Comparison of ENCODE assay signal across 13 cellular contexts in genomic region chr17:38796451-38796850, GRCh38. TPM values are rescaled to one million over a fixed set of nuclear protein-coding genes. Genes with fewer than 3 reads are reported as not detected.
DNase-seq lines count a peak whose midpoint lies in the region; FAIRE-seq and TF ChIP-seq lines count a peak whose summit lies in the region.
"Had no signal": no experiment of that assay in that cellular context is flagged by ENCODE, and none has a peak within 500 bp of the region (broad histone marks: within the 10 kb centered on the region; RNA-seq: fewer than 3 reads in every experiment).

No MANE protein-coding gene starts in this region.

- H3K9me3 ChIP-seq in endodermal cell (ENCODE audit: control insufficient read depth, low read length) (no peaks in the 10 kb centered on the region), small intestine (ENCODE audit: control insufficient read depth, low read depth) (no peaks in the 10 kb centered on the region)
- H3K9me3 ChIP-seq in effector memory CD4-positive, alpha-beta T cell (ENCODE audit: control insufficient read depth, low read length): no peaks in the 10 kb centered on the region
- H3K9me3 ChIP-seq: tibial nerve had no signal

- no peak for TF ChIP-seq CTCF in endodermal cell (conservative IDR thresholded peaks at IDR 0.05)

- H3K4me3 ChIP-seq in endodermal cell (ENCODE audit: low read length) (peak overlapping the region; percentile 97), small intestine (ENCODE audit: low read depth in 1 of 2, low read length in 2 of 2) (no peak overlapping the region)
- H3K4me3 ChIP-seq in effector memory CD4-positive, alpha-beta T cell (ENCODE audit: insufficient read depth, low read depth, low read length, poor library complexity, severe bottlenecking): no peak overlapping the region
- H3K4me3 ChIP-seq: lung had no signal

- no peak overlapping the region for H3K9ac ChIP-seq in endodermal cell (ENCODE audit: extremely low read depth, low read length, poor library complexity, severe bottlenecking)

- peaks cover 6% of the 10 kb centered on the region for H3K36me3 Mint-ChIP-seq in activated naive CD4-positive, alpha-beta T cell treated with anti-CD3 and anti-CD28 coated beads, Interleukin-2, amount 50 U/mL, for 24 hours
- peaks cover 41% of the 10 kb centered on the region for H3K36me3 Mint-ChIP-seq in endodermal cell (ENCODE audit: low read depth)

- no peaks in the 10 kb centered on the region for H3K27me3 Mint-ChIP-seq in activated naive CD4-positive, alpha-beta T cell treated with anti-CD3 and anti-CD28 coated beads, Interleukin-2, amount 50 U/mL, for 24 hours
- no peaks in the 10 kb centered on the region for H3K27me3 Mint-ChIP-seq in endodermal cell (ENCODE audit: insufficient read depth)
- H3K27me3 Mint-ChIP-seq: activated naive CD8-positive, alpha-beta T cell treated with anti-CD3 and anti-CD28 coated beads for 36 hours had no signal

- no peak for FAIRE-seq in small intestine (lab: Jason Lieb, UNC)

- H3K36me3 ChIP-seq in endodermal cell (ENCODE audit: control insufficient read depth, insufficient read depth, low read length): peaks cover 42% of the 10 kb centered on the region
- H3K36me3 ChIP-seq in small intestine (ENCODE audit: control insufficient read depth in 2 of 2, insufficient read depth in 2 of 2, low read length in 2 of 2): peaks cover 0 to 2% of the 10 kb centered on the region in 2 donors
- H3K36me3 ChIP-seq in effector memory CD4-positive, alpha-beta T cell (ENCODE audit: control insufficient read depth, insufficient read depth, low read length): peaks cover 5% of the 10 kb centered on the region

- H3K27ac ChIP-seq in endodermal cell (ENCODE audit: low read depth, low read length) (no peak overlapping the region), small intestine (ENCODE audit: low read depth in 1 of 2, low read length in 1 of 2) (no peak overlapping the region)
- no peak overlapping the region for H3K27ac ChIP-seq in effector memory CD4-positive, alpha-beta T cell (ENCODE audit: insufficient read depth, low read length, poor library complexity, severe bottlenecking)

- no peaks in the 10 kb centered on the region for H3K9me3 Mint-ChIP-seq in activated naive CD4-positive, alpha-beta T cell treated with anti-CD3 and anti-CD28 coated beads, Interleukin-2, amount 50 U/mL, for 24 hours
- H3K9me3 Mint-ChIP-seq in endodermal cell: no peaks in the 10 kb centered on the region
- H3K9me3 Mint-ChIP-seq: activated naive CD8-positive, alpha-beta T cell treated with anti-CD3 and anti-CD28 coated beads for 36 hours; nephron had no signal

- no peak overlapping the region for H3K27ac Mint-ChIP-seq in activated naive CD4-positive, alpha-beta T cell treated with anti-CD3 and anti-CD28 coated beads, Interleukin-2, amount 50 U/mL, for 24 hours
- H3K27ac Mint-ChIP-seq in endodermal cell: peak overlapping the region; percentile 9
- H3K27ac Mint-ChIP-seq: activated naive CD8-positive, alpha-beta T cell treated with anti-CD3 and anti-CD28 coated beads for 36 hours had no signal

- peak overlapping the region; percentile 4 for H3K4me3 Mint-ChIP-seq in activated naive CD4-positive, alpha-beta T cell treated with anti-CD3 and anti-CD28 coated beads, Interleukin-2, amount 50 U/mL, for 24 hours
- H3K4me3 Mint-ChIP-seq in endodermal cell: peak overlapping the region; percentile 91

- WGBS in endodermal cell (ENCODE audit: insufficient coverage in 1 of 2, insufficient read length in 1 of 2), 2 experiments: 87 to 100% methylated on average over 1 of the region's 1 CpG
- 50 to 75% (median 55%) methylated on average over 1 of the region's 1 CpG for WGBS in small intestine, 3 donors

- H3K4me1 ChIP-seq in endodermal cell (ENCODE audit: control insufficient read depth, insufficient read depth, low read length) (peaks cover 10% of the 10 kb centered on the region), small intestine (ENCODE audit: control insufficient read depth in 2 of 2, insufficient read depth in 1 of 2, low read depth in 1 of 2, low read length in 1 of 2) (peaks cover 11 to 12% of the 10 kb centered on the region in 2 donors)
- H3K4me1 ChIP-seq in effector memory CD4-positive, alpha-beta T cell (ENCODE audit: control insufficient read depth, insufficient read depth, low read length, poor library complexity, severe bottlenecking): peaks cover 17% of the 10 kb centered on the region

- peaks cover 60% of the 10 kb centered on the region for H3K4me1 Mint-ChIP-seq in activated naive CD4-positive, alpha-beta T cell treated with anti-CD3 and anti-CD28 coated beads, Interleukin-2, amount 50 U/mL, for 24 hours
- H3K4me1 Mint-ChIP-seq in endodermal cell: peaks cover 44% of the 10 kb centered on the region

- DNase-seq in activated naive CD4-positive, alpha-beta T cell treated with Interleukin-2 at 50 U/mL for 16 hours: no peak
- DNase-seq in endodermal cell: no peak
- DNase-seq in small intestine: peak; percentile 49
- DNase-seq in effector memory CD4-positive, alpha-beta T cell: no peak
- no peak for DNase-seq in COR-L47 (lab: John Stamatoyannopoulos, UW)
- DNase-seq: activated naive CD8-positive, alpha-beta T cell treated with anti-CD3 and anti-CD28 coated beads for 36 hours; central memory CD4-positive, alpha-beta T cell; NCI-H1105; NCI-H2171 had no signal

- H3K27me3 ChIP-seq in endodermal cell (ENCODE audit: control insufficient read depth, insufficient read depth, low read length, poor library complexity, severe bottlenecking): no peaks in the 10 kb centered on the region
- H3K27me3 ChIP-seq in small intestine (ENCODE audit: control insufficient read depth in 2 of 2, insufficient read depth in 2 of 2, low read length in 2 of 2): no peaks in the 10 kb centered on the region
- H3K27me3 ChIP-seq in effector memory CD4-positive, alpha-beta T cell (replicated peaks; ENCODE audit: control insufficient read depth, insufficient read depth, low read length, poor library complexity, severe bottlenecking): no peaks in the 10 kb centered on the region
- H3K27me3 ChIP-seq: tibial nerve had no signal

RNA-seq across cellular contexts. Expression of gene PIP4K2B, which starts 2.9 kb away (rescaled TPM):
- 10 to 100 TPM; 74.3 to 91.6 TPM for total RNA-seq in endodermal cell
- 63.1 TPM for polyA plus RNA-seq in endodermal cell (2013, experiment 1 of 2)
- polyA plus RNA-seq in endodermal cell (2013, experiment 2 of 2): 63.1 TPM
- 10 to 100 TPM in 1 of 3 donors, 1 to 10 TPM in 2; 4.9 to 19.6 (median 4.9) TPM for polyA plus RNA-seq in small intestine

RNA-seq across cellular contexts. Expression of gene CWC25, which starts 28.7 kb away (rescaled TPM):
- 10 to 100 TPM; 14.6 to 15.0 TPM for total RNA-seq in endodermal cell
- 17.2 TPM for polyA plus RNA-seq in endodermal cell (2013, experiment 1 of 2)
- polyA plus RNA-seq in endodermal cell (2013, experiment 2 of 2): 16.7 TPM
- polyA plus RNA-seq in small intestine: 10 to 100 TPM; 12.6 to 61.1 (median 45.7) TPM

RNA-seq across cellular contexts. Expression of gene PSMB3, which starts 43.9 kb away (rescaled TPM):
- total RNA-seq in endodermal cell: 100 to 1,000 TPM; 192 to 244 TPM
- 230 TPM for polyA plus RNA-seq in endodermal cell (2013, experiment 1 of 2)
- 230 TPM for polyA plus RNA-seq in endodermal cell (2013, experiment 2 of 2)
- 100 to 1,000 TPM; 243 to 310 (median 253) TPM for polyA plus RNA-seq in small intestine

RNA-seq across cellular contexts. Expression of gene PCGF2, which starts 48.3 kb away (rescaled TPM):
- total RNA-seq in endodermal cell: 100 to 1,000 TPM; 101 to 106 TPM
- polyA plus RNA-seq in endodermal cell (2013, experiment 1 of 2): 83.8 TPM
- polyA plus RNA-seq in endodermal cell (2013, experiment 2 of 2): 72.3 TPM
- polyA plus RNA-seq in small intestine: 10 to 100 TPM in 2 of 3 donors, 1 to 10 TPM in 1; 7.6 to 30.2 (median 16.7) TPM

RNA-seq across cellular contexts. Expression of gene RPL23, which starts 57.1 kb away (rescaled TPM):
- 1,000 to 10,000 TPM; 1,194 to 1,262 TPM for total RNA-seq in endodermal cell
- polyA plus RNA-seq in endodermal cell (2013, experiment 1 of 2): 2,291 TPM
- polyA plus RNA-seq in endodermal cell (2013, experiment 2 of 2): 2,039 TPM
- 1,000 to 10,000 TPM; 1,251 to 3,207 (median 2,524) TPM for polyA plus RNA-seq in small intestine
